ENCODE assay signal across 8 cellular contexts in genomic region chr15:72473670-72474465, GRCh38. TPM values are rescaled to one million over a fixed set of nuclear protein-coding genes. Genes with fewer than 3 reads are reported as not detected.
DNase-seq lines count a peak whose midpoint lies in the region; ATAC-seq and TF ChIP-seq lines count a peak whose summit lies in the region.

Gene ARIH1 (plus strand): TSS chr15:72474330. CDS start chr15:72474640, 310 bp downstream.

- no peaks in the 10 kb centered on the region for H3K27me3 Mint-ChIP-seq in activated naive CD4-positive, alpha-beta T cell treated with anti-CD3 and anti-CD28 coated beads, Interleukin-2, amount 50 U/mL, for 24 hours

- peak; percentile 99 for TF ChIP-seq POLR2A in testis (IDR thresholded peaks at IDR 0.05)

- peaks cover 54% of the 10 kb centered on the region for H3K4me1 Mint-ChIP-seq in activated naive CD4-positive, alpha-beta T cell treated with anti-CD3 and anti-CD28 coated beads, Interleukin-2, amount 50 U/mL, for 24 hours

- H3K36me3 ChIP-seq in SK-N-SH (replicated peaks in 1 of 2; ENCODE audit: control insufficient read depth in 1 of 2, insufficient read depth in 2 of 2, low read length in 1 of 2): peaks cover 12 to 24% of the 10 kb centered on the region in 2 experiments
- no peaks in the 10 kb centered on the region for H3K36me3 ChIP-seq in testis (ENCODE audit: low read depth, missing control alignments)

- H3K4me2 ChIP-seq in SK-N-SH: peak within 1 kb of the TSS; percentile 81

- peak within 1 kb of the TSS; percentile 98 to 99 for H3K27ac ChIP-seq in SK-N-SH (ENCODE audit: low read depth in 2 of 2, low read length in 1 of 2)
- H3K27ac ChIP-seq in testis: peak within 1 kb of the TSS; percentile 97 to 100

- peak within 1 kb of the TSS; percentile 96 for H3K27ac Mint-ChIP-seq in activated naive CD4-positive, alpha-beta T cell treated with anti-CD3 and anti-CD28 coated beads, Interleukin-2, amount 50 U/mL, for 24 hours

- H3K9ac ChIP-seq in SK-N-SH: peak within 1 kb of the TSS; percentile 97

- peak; percentile 40 for TF ChIP-seq CTCF in HFF-Myc (IDR thresholded peaks at IDR 0.05; ENCODE audit: low read depth, low read length, missing control alignments)
- TF ChIP-seq CTCF in SK-N-SH (IDR thresholded peaks at IDR 0.05): peak; percentile 52
- no peak for TF ChIP-seq CTCF in omental fat pad (IDR thresholded peaks at IDR 0.05)
- peak in 1 of 3 experiments; percentile 6 for TF ChIP-seq CTCF in testis (IDR thresholded peaks at IDR 0.05)

- peaks cover 10 to 11% of the 10 kb centered on the region in 2 experiments; a peak in 3 of 4 replicates for H3K4me1 ChIP-seq in SK-N-SH (ENCODE audit: control insufficient read depth in 1 of 2, insufficient read depth in 2 of 2, low read depth in 1 of 2, low read length in 1 of 2)
- H3K4me1 ChIP-seq in testis: peaks cover 26% of the 10 kb centered on the region

- H3K9me3 ChIP-seq in SK-N-SH (no peaks in the 10 kb centered on the region), testis (no peaks in the 10 kb centered on the region)

- peak; percentile 45 for TF ChIP-seq RAD21 in SK-N-SH (IDR thresholded peaks at IDR 0.05; ENCODE audit: low read length)

- 2% methylated on average over 49 of the region's 62 CpGs for WGBS in SK-N-SH (ENCODE audit: low lambda C conversion rate)
- 0 to 1% methylated on average over 24 to 38 of the region's 62 CpGs for WGBS in testis, 2 donors

- H3K9me3 Mint-ChIP-seq in activated naive CD4-positive, alpha-beta T cell treated with anti-CD3 and anti-CD28 coated beads, Interleukin-2, amount 50 U/mL, for 24 hours: no peaks in the 10 kb centered on the region

- ATAC-seq in omental fat pad (ENCODE audit: low FRiP score): peak; percentile 95

- H3K4me3 ChIP-seq in GM08714 (ENCODE audit: low read length): peak within 1 kb of the TSS; percentile 94
- peak within 1 kb of the TSS; percentile 53 for H3K4me3 ChIP-seq in HFF-Myc (replicated peaks; ENCODE audit: low read depth, low read length)
- peak within 1 kb of the TSS; percentile 77 to 80 for H3K4me3 ChIP-seq in SK-N-SH (ENCODE audit: low read depth in 2 of 2, low read length in 1 of 2)
- H3K4me3 ChIP-seq in testis: peak within 1 kb of the TSS; percentile 71 to 97

- TF ChIP-seq EP300 in SK-N-SH (IDR thresholded peaks at IDR 0.05; ENCODE audit: borderline replicate concordance in 1 of 2, low read depth in 1 of 2, low read length in 1 of 2): peak in 1 of 2 experiments; percentile 15; a peak in 1 of 4 replicates

- POLR2A ChIA-PET in SK-N-SH (lab: Yijun Ruan, JAX): interaction anchor here (1.3 to 1.4 kb wide), 2 partner anchors 10 to 98 kb away, joined by 3 read pairs; partner anchors contain the start of gene HEXA

- intact Hi-C loops in testis (cut with DNase I; ENCODE audit: low total_unique reads): no loop called here

- H3K9me2 ChIP-seq in SK-N-SH: no peaks in the 10 kb centered on the region

- H3K79me2 ChIP-seq in SK-N-SH (ENCODE audit: insufficient read depth): peaks cover 55% of the 10 kb centered on the region

- peaks cover 21% of the 10 kb centered on the region for H3F3A ChIP-seq in SK-N-SH (replicated peaks; ENCODE audit: insufficient read depth)

- peaks cover 38% of the 10 kb centered on the region for H4K20me1 ChIP-seq in SK-N-SH (ENCODE audit: insufficient read depth)

- H3K36me3 Mint-ChIP-seq in activated naive CD4-positive, alpha-beta T cell treated with anti-CD3 and anti-CD28 coated beads, Interleukin-2, amount 50 U/mL, for 24 hours: peaks cover 8% of the 10 kb centered on the region

- peak within 1 kb of the TSS; percentile 98 for H3K4me3 Mint-ChIP-seq in activated naive CD4-positive, alpha-beta T cell treated with anti-CD3 and anti-CD28 coated beads, Interleukin-2, amount 50 U/mL, for 24 hours

- peak within 1 kb of the TSS; percentile 70 for H2AFZ ChIP-seq in SK-N-SH (ENCODE audit: low read depth)

- H3K27me3 ChIP-seq in SK-N-SH (ENCODE audit: insufficient read depth) (no peaks in the 10 kb centered on the region), testis (no peaks in the 10 kb centered on the region)

- CTCF ChIA-PET in SK-N-SH (lab: Yijun Ruan, JAX): interaction anchor here (0.8 to 2.4 kb wide), 13 partner anchors 8 to 116 kb away, joined by 3 to 8 read pairs (median 4); no protein-coding TSS in a partner anchor

- peak; percentile 76 for DNase-seq in HFF-Myc (ENCODE audit: extremely low read depth, low read depth)
- peak; percentile 95 for DNase-seq in NAMALWA (ENCODE audit: low spot score)
- peak; percentile 94 for DNase-seq in SK-N-SH
- peak; percentile 73 for DNase-seq in glomerular endothelial cell (ENCODE audit: extremely low read depth, low read depth, low spot score)
- DNase-seq in omental fat pad (ENCODE audit: low spot score): peak; percentile 85
- peak; percentile 97 for DNase-seq in testis

TF ChIP-seq in SK-N-SH, 30 proteins besides CTCF, POLR2A, EP300 and RAD21 (continues in another document):
- TF ChIP-seq, protein P1, sequence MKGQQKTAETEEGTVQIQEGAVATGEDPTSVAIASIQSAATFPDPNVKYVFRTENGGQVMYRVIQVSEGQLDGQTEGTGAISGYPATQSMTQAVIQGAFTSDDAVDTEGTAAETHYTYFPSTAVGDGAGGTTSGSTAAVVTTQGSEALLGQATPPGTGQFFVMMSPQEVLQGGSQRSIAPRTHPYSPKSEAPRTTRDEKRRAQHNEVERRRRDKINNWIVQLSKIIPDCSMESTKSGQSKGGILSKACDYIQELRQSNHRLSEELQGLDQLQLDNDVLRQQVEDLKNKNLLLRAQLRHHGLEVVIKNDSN (IDR thresholded peaks at IDR 0.05; ENCODE audit: borderline replicate concordance, low read depth): no peak
- TF ChIP-seq SMC3 (IDR thresholded peaks at IDR 0.05; ENCODE audit: low read depth, low read length): no peak; the same call in 1 of the 2 replicates
- TF ChIP-seq NFIC (IDR thresholded peaks at IDR 0.05; ENCODE audit: borderline replicate concordance): no peak
- no peak for TF ChIP-seq ZBTB33 (IDR thresholded peaks at IDR 0.05; ENCODE audit: borderline replicate concordance, low read depth)
- 0 out of 2 replicates have a peak, but pooled peaks have one; percentile 12 for TF ChIP-seq TCF12 (IDR thresholded peaks at IDR 0.05)
- TF ChIP-seq MXI1 (IDR thresholded peaks at IDR 0.05; ENCODE audit: low read depth, low read length): no peak; the same call in 1 of the 2 replicates
- TF ChIP-seq RCOR1 (IDR thresholded peaks at IDR 0.05; ENCODE audit: low read length): 0 out of 2 replicates have a peak, but pooled peaks have one; percentile 20
- peak; percentile 94 for TF ChIP-seq TAF1 (IDR thresholded peaks at IDR 0.05; ENCODE audit: borderline replicate concordance, low read depth, low read length)
- TF ChIP-seq, protein P2, sequence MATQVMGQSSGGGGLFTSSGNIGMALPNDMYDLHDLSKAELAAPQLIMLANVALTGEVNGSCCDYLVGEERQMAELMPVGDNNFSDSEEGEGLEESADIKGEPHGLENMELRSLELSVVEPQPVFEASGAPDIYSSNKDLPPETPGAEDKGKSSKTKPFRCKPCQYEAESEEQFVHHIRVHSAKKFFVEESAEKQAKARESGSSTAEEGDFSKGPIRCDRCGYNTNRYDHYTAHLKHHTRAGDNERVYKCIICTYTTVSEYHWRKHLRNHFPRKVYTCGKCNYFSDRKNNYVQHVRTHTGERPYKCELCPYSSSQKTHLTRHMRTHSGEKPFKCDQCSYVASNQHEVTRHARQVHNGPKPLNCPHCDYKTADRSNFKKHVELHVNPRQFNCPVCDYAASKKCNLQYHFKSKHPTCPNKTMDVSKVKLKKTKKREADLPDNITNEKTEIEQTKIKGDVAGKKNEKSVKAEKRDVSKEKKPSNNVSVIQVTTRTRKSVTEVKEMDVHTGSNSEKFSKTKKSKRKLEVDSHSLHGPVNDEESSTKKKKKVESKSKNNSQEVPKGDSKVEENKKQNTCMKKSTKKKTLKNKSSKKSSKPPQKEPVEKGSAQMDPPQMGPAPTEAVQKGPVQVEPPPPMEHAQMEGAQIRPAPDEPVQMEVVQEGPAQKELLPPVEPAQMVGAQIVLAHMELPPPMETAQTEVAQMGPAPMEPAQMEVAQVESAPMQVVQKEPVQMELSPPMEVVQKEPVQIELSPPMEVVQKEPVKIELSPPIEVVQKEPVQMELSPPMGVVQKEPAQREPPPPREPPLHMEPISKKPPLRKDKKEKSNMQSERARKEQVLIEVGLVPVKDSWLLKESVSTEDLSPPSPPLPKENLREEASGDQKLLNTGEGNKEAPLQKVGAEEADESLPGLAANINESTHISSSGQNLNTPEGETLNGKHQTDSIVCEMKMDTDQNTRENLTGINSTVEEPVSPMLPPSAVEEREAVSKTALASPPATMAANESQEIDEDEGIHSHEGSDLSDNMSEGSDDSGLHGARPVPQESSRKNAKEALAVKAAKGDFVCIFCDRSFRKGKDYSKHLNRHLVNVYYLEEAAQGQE (IDR thresholded peaks at IDR 0.05; ENCODE audit: low read depth, low read length): no peak; the same call in none of the 2 replicates
- TF ChIP-seq SIN3A (IDR thresholded peaks at IDR 0.05; ENCODE audit: borderline replicate concordance, low read depth, low read length): no peak; the same call in 1 of the 2 replicates
- no peak for TF ChIP-seq FOSL2 (IDR thresholded peaks at IDR 0.05; ENCODE audit: borderline replicate concordance, low read depth)

RNA-seq across cellular contexts. Expression of gene ARIH1, which starts in this region (rescaled TPM):
- 36.4 and 48.3 TPM in 2 replicates for polyA plus RNA-seq in SK-N-SH (2012; rRNA removed)
- 27.9 and 31.5 TPM in 2 replicates for polyA plus RNA-seq in SK-N-SH (2012; cell fraction: cytosol; rRNA removed)
- polyA plus RNA-seq in SK-N-SH (2012; cell fraction: nucleus; rRNA removed): 65.6 and 75.8 TPM in 2 replicates
- 36.5 and 40.3 TPM in 2 replicates for total RNA-seq in glomerular endothelial cell
- 10 to 100 TPM; 45.4 to 84.2 (median 63.2) TPM for total RNA-seq in omental fat pad
- 100 to 1,000 TPM in 1 of 2 donors, 10 to 100 TPM in 1; 97.8 to 113 TPM for total RNA-seq in testis
- polyA plus RNA-seq in testis (ENCODE audit: insufficient read depth, low read depth, low replicate concordance): 221 TPM

Comparison
In these comparisons a context has a peak if more than half of its experiments do, and no peak if none do; other contexts are left out.
1. Peak in every context shown above with its lines: DNase-seq, ATAC-seq, H3K4me3 ChIP-seq and H3K27ac ChIP-seq.
2. CTCF ChIP-seq: peak in HFF-Myc (single experiment) and SK-N-SH (single experiment); none in omental fat pad (0 of 3).